ENCODE assay signal across 20 cellular contexts in the genomic region with DNA sequence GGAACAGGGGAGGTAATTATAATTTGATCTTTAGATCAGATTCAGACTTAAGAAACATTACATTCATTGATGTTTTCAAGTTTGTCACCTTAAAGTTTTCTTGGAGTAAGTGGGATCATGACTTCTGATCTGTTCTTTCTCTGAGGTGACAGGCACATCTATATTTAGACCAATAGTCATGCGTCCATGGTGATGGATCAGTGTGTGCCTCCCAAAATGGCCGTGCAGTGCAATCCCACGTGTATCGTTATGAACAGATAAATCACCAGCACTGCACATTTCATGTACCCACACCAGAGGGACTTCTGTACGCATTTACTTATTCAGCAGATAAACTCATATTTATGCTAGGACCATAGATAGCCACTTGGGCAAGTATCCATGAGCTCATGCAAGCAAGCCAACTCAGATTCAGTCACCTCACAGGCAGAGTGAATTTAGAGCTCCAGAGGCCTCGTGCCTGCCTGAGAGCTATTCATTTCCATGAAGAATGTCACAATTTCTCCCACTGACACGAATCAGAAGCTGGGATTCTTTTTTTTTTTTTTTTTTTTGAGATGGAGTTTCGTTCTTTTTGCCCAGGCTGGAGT.
"Had no signal": no experiment of that assay in that cellular context is flagged by ENCODE, and none has a peak within 500 bp of the region (broad histone marks: within the 10 kb centered on the region; RNA-seq: fewer than 3 reads in every experiment).

No MANE protein-coding gene starts in this region.

- H3K9me3 ChIP-seq: neutrophil, stomach, transverse colon had no signal

- H3K36me3 ChIP-seq: neutrophil, stomach, transverse colon had no signal

- H3K9me3 Mint-ChIP-seq: activated B cell treated with CpG ODN at 0.5 μM for 24 hours; nephron; stimulated activated memory B cell treated with anti-CD40 and anti-IgM and Interleukin-4, amounts not matched to agents 10 μg/mL and 1 μg/mL and 100 μg/mL, for 72 hours had no signal

- H3K27ac Mint-ChIP-seq: activated B cell treated with CpG ODN at 0.5 μM for 24 hours; activated CD4-positive, alpha-beta T cell treated with anti-CD3 and anti-CD28 coated beads for 36 hours; activated naive CD4-positive, alpha-beta T cell treated with anti-CD3 and anti-CD28 coated beads, Interleukin-2, amount 10 ng/mL, durations not matched to agents 7 days and 5 days; nephron; stimulated activated memory B cell treated with anti-CD40 and anti-IgM and Interleukin-4, amounts not matched to agents 10 μg/mL and 1 μg/mL and 100 μg/mL, for 72 hours had no signal

- ATAC-seq: activated CD4-positive, alpha-beta T cell treated with anti-CD3 and anti-CD28 coated beads for 36 hours; sciatic nerve; stimulated activated memory B cell treated with anti-CD40 and anti-IgM and Interleukin-4, amounts not matched to agents 10 μg/mL and 1 μg/mL and 100 μg/mL, for 72 hours had no signal

- DNase-seq: activated B cell treated with CpG ODN at 0.5 μM for 24 hours; activated CD4-positive, alpha-beta T cell treated with anti-CD3 and anti-CD28 coated beads for 36 hours; activated CD4-positive, alpha-beta T cell treated with anti-CD3 and anti-CD28 coated beads, Interleukin-2, amount 50 U/mL, for 48 hours; activated naive CD4-positive, alpha-beta T cell treated with anti-CD3 and anti-CD28 coated beads, Interleukin-2, amount 10 ng/mL, durations not matched to agents 7 days and 5 days; activated T-cell treated with anti-CD3 and anti-CD28 coated beads, Interleukin-2, amount 50 U/mL, for 48 hours; amygdala; effector CD4-positive, alpha-beta T cell; kidney; midbrain; stimulated activated CD4-positive, alpha-beta T cell treated with anti-CD3 and anti-CD28 coated beads, Interleukin-15, amount 100 ng/mL, for 24 hours; stomach; T-helper 1 cell; T-helper 9 cell; transverse colon had no signal

- H3K4me2 ChIP-seq: smooth muscle cell had no signal

- H3K79me2 ChIP-seq: parathyroid adenoma had no signal

- H3K4me1 ChIP-seq: parathyroid adenoma had no signal

- H3K4me3 Mint-ChIP-seq: activated B cell treated with CpG ODN at 0.5 μM for 24 hours; activated CD4-positive, alpha-beta T cell treated with anti-CD3 and anti-CD28 coated beads for 36 hours; activated naive CD4-positive, alpha-beta T cell treated with anti-CD3 and anti-CD28 coated beads, Interleukin-2, amount 10 ng/mL, durations not matched to agents 7 days and 5 days; nephron; stimulated activated memory B cell treated with anti-CD40 and anti-IgM and Interleukin-4, amounts not matched to agents 10 μg/mL and 1 μg/mL and 100 μg/mL, for 72 hours had no signal

- H3K9ac ChIP-seq: parathyroid adenoma had no signal

- H3K27me3 ChIP-seq: neutrophil, stomach, transverse colon had no signal

- H2AFZ ChIP-seq: parathyroid adenoma had no signal

- H3K27me3 Mint-ChIP-seq: activated B cell treated with CpG ODN at 0.5 μM for 24 hours; activated CD4-positive, alpha-beta T cell treated with anti-CD3 and anti-CD28 coated beads for 36 hours; activated naive CD4-positive, alpha-beta T cell treated with anti-CD3 and anti-CD28 coated beads, Interleukin-2, amount 10 ng/mL, durations not matched to agents 7 days and 5 days; stimulated activated memory B cell treated with anti-CD40 and anti-IgM and Interleukin-4, amounts not matched to agents 10 μg/mL and 1 μg/mL and 100 μg/mL, for 72 hours had no signal

- H3K27ac ChIP-seq: neutrophil, parathyroid adenoma, stomach, transverse colon had no signal

- H3K4me3 ChIP-seq: smooth muscle cell, stomach, transverse colon had no signal

- H3K4me1 Mint-ChIP-seq: activated B cell treated with CpG ODN at 0.5 μM for 24 hours, nephron had no signal
